In genomic region chr21:29078884-29079765, GRCh38 we compare ENCODE assay signal across 1 cellular context.
TF ChIP-seq lines count a peak whose summit lies in the region.

No MANE protein-coding gene starts in this region.

TF ChIP-seq in IMR-90, 13 proteins besides CTCF, POLR2A, EP300 and RAD21:
- no peak for TF ChIP-seq CHD1 (IDR thresholded peaks at IDR 0.05; ENCODE audit: low read depth, low read length)
